14 cellular contexts compared by ENCODE assay signal in genomic region chr4:122663814-122664610, GRCh38. TPM values are rescaled to one million over a fixed set of nuclear protein-coding genes. Genes with fewer than 3 reads are reported as not detected.
DNase-seq lines count a peak whose midpoint lies in the region; ATAC-seq, FAIRE-seq and TF ChIP-seq lines count a peak whose summit lies in the region.
"Had no signal": no experiment of that assay in that cellular context is flagged by ENCODE, and none has a peak within 500 bp of the region (broad histone marks: within the 10 kb centered on the region; RNA-seq: fewer than 3 reads in every experiment).

No MANE protein-coding gene starts in this region.

- no peak for ATAC-seq in naive thymus-derived CD4-positive, alpha-beta T cell
- no peak for ATAC-seq in GM21526 (IDR thresholded peaks at IDR 0.05; ENCODE audit: low FRiP score, unreplicated experiment)

- H3K4me3 Mint-ChIP-seq in activated naive CD8-positive, alpha-beta T cell treated with anti-CD3 and anti-CD28 coated beads for 36 hours, result peak overlapping the region; percentile 15
- H3K4me3 Mint-ChIP-seq in naive thymus-derived CD4-positive, alpha-beta T cell, result peak overlapping the region in 9 of 10 donors; percentile 56 to 79 (median 71)
- H3K4me3 Mint-ChIP-seq: brain had no signal

- DNase-seq in EL (peak; percentile 34), HTR-8/SVneo (ENCODE audit: insufficient read length, low spot score) (no peak), NCI-H1417 treated with DMSO at 0.1 percent for 48 hours (lab: John Stamatoyannopoulos, UW) (no peak), left ventricle myocardium inferior (no peak), NCI-H146 treated with DMSO at 0.1 percent for 48 hours (lab: John Stamatoyannopoulos, UW; ENCODE audit: unreplicated experiment) (no peak)
- DNase-seq in activated naive CD8-positive, alpha-beta T cell treated with anti-CD3 and anti-CD28 coated beads for 36 hours, result no peak
- DNase-seq in naive thymus-derived CD4-positive, alpha-beta T cell, result no peak
- DNase-seq: NCI-H510A, Peyer's patch had no signal

- H3K36me3 Mint-ChIP-seq in activated naive CD8-positive, alpha-beta T cell treated with anti-CD3 and anti-CD28 coated beads for 36 hours, result no peaks in the 10 kb centered on the region
- H3K36me3 Mint-ChIP-seq in naive thymus-derived CD4-positive, alpha-beta T cell, result peaks cover 0 to 8% (median 0%) of the 10 kb centered on the region in 5 donors
- H3K36me3 Mint-ChIP-seq: brain had no signal

- peaks cover 32% of the 10 kb centered on the region for H3K4me1 Mint-ChIP-seq in activated naive CD8-positive, alpha-beta T cell treated with anti-CD3 and anti-CD28 coated beads for 36 hours
- peaks cover 13 to 83% (median 39%) of the 10 kb centered on the region in 7 donors for H3K4me1 Mint-ChIP-seq in naive thymus-derived CD4-positive, alpha-beta T cell

- H3K9me3 Mint-ChIP-seq in activated naive CD8-positive, alpha-beta T cell treated with anti-CD3 and anti-CD28 coated beads for 36 hours, result peaks cover under 1% of the 10 kb centered on the region
- peaks cover 0 to under 1% (median 0%) of the 10 kb centered on the region in 11 donors for H3K9me3 Mint-ChIP-seq in naive thymus-derived CD4-positive, alpha-beta T cell
- H3K9me3 Mint-ChIP-seq: brain had no signal

- H3K27ac Mint-ChIP-seq in activated naive CD8-positive, alpha-beta T cell treated with anti-CD3 and anti-CD28 coated beads for 36 hours, result peak overlapping the region; percentile 70
- peak overlapping the region in 6 of 9 donors; percentile 6 to 92 (median 62) for H3K27ac Mint-ChIP-seq in naive thymus-derived CD4-positive, alpha-beta T cell
- H3K27ac Mint-ChIP-seq: brain had no signal

- peaks cover 22% of the 10 kb centered on the region for H3K27me3 Mint-ChIP-seq in activated naive CD8-positive, alpha-beta T cell treated with anti-CD3 and anti-CD28 coated beads for 36 hours
- no peaks in the 10 kb centered on the region for H3K27me3 Mint-ChIP-seq in naive thymus-derived CD4-positive, alpha-beta T cell
- H3K27me3 Mint-ChIP-seq: brain had no signal

- no peaks in the 10 kb centered on the region for H3K9me3 ChIP-seq in naive thymus-derived CD4-positive, alpha-beta T cell (ENCODE audit: control insufficient read depth in 2 of 3, low read length in 3 of 3)
- no peaks in the 10 kb centered on the region for H3K9me3 ChIP-seq in left ventricle myocardium inferior (replicated peaks)
- H3K9me3 ChIP-seq: Peyer's patch had no signal

- peak; percentile 97 for FAIRE-seq in HTR-8/SVneo (lab: Jason Lieb, UNC)

- intact Hi-C loops in naive thymus-derived CD4-positive, alpha-beta T cell (cut with micrococcal nuclease), result loop anchor here in 1 of 2 donors (5.0 kb wide), 1 partner anchor 47 kb away; no protein-coding TSS in a partner anchor
- intact Hi-C loops in left ventricle myocardium inferior (cut with micrococcal nuclease), result no loop called here

- peaks cover 0 to 3% of the 10 kb centered on the region in 2 donors for H3K4me1 ChIP-seq in naive thymus-derived CD4-positive, alpha-beta T cell (ENCODE audit: control insufficient read depth in 2 of 2, insufficient read depth in 2 of 2, low read length in 2 of 2)
- peaks cover 3% of the 10 kb centered on the region for H3K4me1 ChIP-seq in left ventricle myocardium inferior

- no peaks in the 10 kb centered on the region for H3K27me3 ChIP-seq in naive thymus-derived CD4-positive, alpha-beta T cell (ENCODE audit: control insufficient read depth in 2 of 2, insufficient read depth in 2 of 2, low read length in 2 of 2)
- no peaks in the 10 kb centered on the region for H3K27me3 ChIP-seq in left ventricle myocardium inferior (ENCODE audit: low read depth)
- H3K27me3 ChIP-seq: Peyer's patch had no signal

- no peak overlapping the region for H3K4me3 ChIP-seq in naive thymus-derived CD4-positive, alpha-beta T cell (ENCODE audit: low read length)
- H3K4me3 ChIP-seq in left ventricle myocardium inferior, result no peak overlapping the region
- H3K4me3 ChIP-seq: Peyer's patch had no signal

- TF ChIP-seq CTCF in left ventricle myocardium inferior (IDR thresholded peaks at IDR 0.05; ENCODE audit: borderline replicate concordance), result no peak

- POLR2A ChIA-PET in naive thymus-derived CD4-positive, alpha-beta T cell (lab: Charles Lee), result no interaction called here

- no peak overlapping the region for H3K27ac ChIP-seq in naive thymus-derived CD4-positive, alpha-beta T cell (ENCODE audit: low read depth, low read length)
- no peak overlapping the region for H3K27ac ChIP-seq in left ventricle myocardium inferior (replicated peaks)
- H3K27ac ChIP-seq: Peyer's patch had no signal

- CTCF ChIA-PET in naive thymus-derived CD4-positive, alpha-beta T cell (lab: Charles Lee), result no interaction called here

- no peaks in the 10 kb centered on the region for H3K36me3 ChIP-seq in naive thymus-derived CD4-positive, alpha-beta T cell (ENCODE audit: control insufficient read depth in 2 of 3, insufficient read depth in 3 of 3, low read length in 3 of 3)
- no peaks in the 10 kb centered on the region for H3K36me3 ChIP-seq in left ventricle myocardium inferior
- H3K36me3 ChIP-seq: Peyer's patch had no signal

RNA-seq across cellular contexts. Expression of gene IL21, which starts 43.1 kb away (rescaled TPM):
- total RNA-seq in activated naive CD8-positive, alpha-beta T cell treated with anti-CD3 and anti-CD28 coated beads for 36 hours, result not detected
- 1 to 10 TPM in 1 of 5 experiments, not detected in 4; 7.3 TPM for total RNA-seq in naive thymus-derived CD4-positive, alpha-beta T cell
- polyA plus RNA-seq in naive thymus-derived CD4-positive, alpha-beta T cell, result not detected
- total RNA-seq in left ventricle myocardium inferior, result not detected
- total RNA-seq: glomerular endothelial cell, HT1080, kidney epithelial cell, Peyer's patch had no signal
